In the genomic region with DNA sequence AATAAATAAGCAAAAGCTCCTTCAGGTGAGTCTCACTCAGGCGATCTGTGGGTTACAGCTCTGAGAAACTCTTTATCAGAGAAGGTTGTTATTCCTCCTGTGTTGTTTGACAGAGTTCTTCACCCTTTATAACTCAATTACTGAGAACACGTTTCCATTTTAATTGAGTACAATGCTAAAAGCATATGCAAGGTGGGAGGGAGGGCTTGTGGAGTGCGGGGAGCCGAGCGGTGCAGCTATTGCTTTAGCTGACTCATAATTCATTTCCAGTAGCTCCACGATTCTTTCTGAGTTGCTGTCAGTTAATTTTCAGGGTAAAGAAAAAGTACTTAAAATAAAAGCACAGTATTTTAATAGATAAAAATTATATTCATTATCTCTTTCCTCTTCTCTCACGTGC, we compare ENCODE assay signal across 8 cellular contexts.
"Had no signal": no experiment of that assay in that cellular context is flagged by ENCODE, and none has a peak within 500 bp of the region (broad histone marks: within the 10 kb centered on the region; RNA-seq: fewer than 3 reads in every experiment).

No MANE protein-coding gene starts in this region.

- DNase-seq: GDM1, GF-D8 had no signal

- FAIRE-seq: G401.6, GM12878, GM12891, GM12892, GM18507, GM19239 had no signal

- H3K4me3 ChIP-seq: GM12878 had no signal
